ENCODE assay signal across 8 cellular contexts in the genomic region with DNA sequence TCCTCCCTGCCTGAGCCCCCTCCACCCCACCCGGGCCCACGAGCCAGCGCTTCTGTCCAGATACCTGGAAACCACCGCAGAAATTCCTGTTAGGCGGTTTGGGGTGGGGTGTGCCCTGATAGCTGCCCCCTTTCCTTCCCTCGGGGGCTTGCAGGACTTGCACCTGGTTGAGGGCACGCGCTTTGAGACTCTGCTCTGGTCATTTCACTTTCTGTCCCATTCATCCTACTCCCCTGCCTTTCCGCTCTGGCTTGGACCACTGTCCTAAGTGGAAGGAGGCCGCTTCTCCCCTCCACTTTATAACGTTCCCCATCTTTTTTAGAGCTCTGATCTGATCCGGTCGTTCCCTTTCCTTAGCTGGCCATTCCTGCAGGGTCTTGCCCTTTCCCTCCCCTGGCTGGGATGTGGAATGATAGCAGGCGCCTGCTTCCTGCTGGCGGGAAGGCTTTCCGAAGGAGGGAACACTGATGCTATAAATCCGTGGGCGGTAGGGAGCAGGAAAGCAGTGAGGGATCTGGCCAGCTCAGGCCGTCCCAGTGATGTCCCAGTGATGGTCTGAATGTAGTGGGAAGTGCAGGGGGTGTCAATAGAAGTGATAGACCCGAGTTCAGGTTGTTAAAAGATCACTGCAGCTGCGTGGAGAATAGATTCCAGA. TPM values are rescaled to one million over a fixed set of nuclear protein-coding genes. Genes with fewer than 3 reads are reported as not detected.
A peak's percentile ranks its signal among the peaks of the same experiment; 100 is the strongest.
DNase-seq lines count a peak whose midpoint lies in the region; ATAC-seq and TF ChIP-seq lines count a peak whose summit lies in the region.

No MANE protein-coding gene starts in this region.

- POLR2A ChIA-PET in CD4-positive, alpha-beta T cell (lab: Charles Lee): interaction anchor here (1.0 kb wide), 1 partner anchor 144 kb away, joined by 4 read pairs; no protein-coding TSS in a partner anchor

- ATAC-seq in CD4-positive, alpha-beta T cell (ENCODE audit: poor library complexity): no peak
- no peak for ATAC-seq in esophagus mucosa

- no peak for TF ChIP-seq POLR2A in erythroblast (IDR thresholded peaks at IDR 0.05; ENCODE audit: low read length)

- peaks cover 37% of the 10 kb centered on the region for H3K36me3 Mint-ChIP-seq in CD4-positive, alpha-beta T cell (ENCODE audit: low read depth)
- H3K36me3 Mint-ChIP-seq in neural crest cell (ENCODE audit: low read depth): peaks cover 32% of the 10 kb centered on the region

- H4K20me1 ChIP-seq in Loucy (ENCODE audit: insufficient read depth, low read length, poor library complexity, severe bottlenecking): no peaks in the 10 kb centered on the region

- H3K27me3 ChIP-seq in CD4-positive, alpha-beta T cell (ENCODE audit: control insufficient read depth, insufficient read depth, low read length): no peaks in the 10 kb centered on the region
- H3K27me3 ChIP-seq in Loucy (ENCODE audit: insufficient read depth, low read length, poor library complexity, severe bottlenecking): no peaks in the 10 kb centered on the region
- no peaks in the 10 kb centered on the region for H3K27me3 ChIP-seq in dorsolateral prefrontal cortex

- peak overlapping the region; percentile 11 for H3K27ac Mint-ChIP-seq in CD4-positive, alpha-beta T cell
- peak overlapping the region; percentile 28 for H3K27ac Mint-ChIP-seq in neural crest cell (ENCODE audit: unreplicated experiment)

- peak overlapping the region; percentile 91 for H3K4me3 Mint-ChIP-seq in CD4-positive, alpha-beta T cell
- H3K4me3 Mint-ChIP-seq in neural crest cell: peak overlapping the region; percentile 94

- no peak for TF ChIP-seq CTCF in CD4-positive, alpha-beta T cell (IDR thresholded peaks at IDR 0.05)
- TF ChIP-seq CTCF in Loucy (conservative IDR thresholded peaks at IDR 0.05; ENCODE audit: low read length) (no peak), dorsolateral prefrontal cortex (IDR thresholded peaks at IDR 0.05 in 54 of 56, conservative IDR thresholded peaks at IDR 0.05 in 2 of 56; ENCODE audit: low read depth in 1 of 56, partially characterized antibody in 56 of 56) (no peak), neural crest cell (conservative IDR thresholded peaks at IDR 0.05) (no peak)

- peaks cover 33% of the 10 kb centered on the region for H3K4me1 Mint-ChIP-seq in CD4-positive, alpha-beta T cell (ENCODE audit: low read depth)
- H3K4me1 Mint-ChIP-seq in neural crest cell: peaks cover 21% of the 10 kb centered on the region

- no peaks in the 10 kb centered on the region; the same call in 1 of the 2 replicates for H3K36me3 ChIP-seq in Loucy (ENCODE audit: insufficient read depth, low read length)

- H3K4me1 ChIP-seq in Loucy (ENCODE audit: insufficient read depth, low read length, poor library complexity, severe bottlenecking): peaks cover 21% of the 10 kb centered on the region

- H3K27ac ChIP-seq in CD4-positive, alpha-beta T cell (ENCODE audit: low read depth, low read length): no peak overlapping the region
- peak overlapping the region in 9 of 59 donors; percentile 34 to 82 (median 49) for H3K27ac ChIP-seq in dorsolateral prefrontal cortex

- H3K9me3 Mint-ChIP-seq in CD4-positive, alpha-beta T cell: no peaks in the 10 kb centered on the region
- peaks cover 14% of the 10 kb centered on the region for H3K9me3 Mint-ChIP-seq in neural crest cell

- CTCF ChIA-PET in CD4-positive, alpha-beta T cell (lab: Charles Lee): no interaction called here

- H3K27me3 Mint-ChIP-seq in CD4-positive, alpha-beta T cell: no peaks in the 10 kb centered on the region
- no peaks in the 10 kb centered on the region for H3K27me3 Mint-ChIP-seq in neural crest cell (ENCODE audit: low read depth)

- peak overlapping the region; percentile 89 for H3K4me2 ChIP-seq in Loucy (ENCODE audit: low read depth, low read length, poor library complexity, severe bottlenecking)

- intact Hi-C loops in CD4-positive, alpha-beta T cell (cut with DNase I, micrococcal nuclease): loop anchor here (5.0 kb wide), 2 partner anchors 146 to 149 kb away; partner anchors contain the start of gene GET4 (in 1 of the 2)
- intact Hi-C loops in dorsolateral prefrontal cortex (cut with DNase I): loop anchor here (5.0 to 10.0 kb wide), 2 partner anchors 203 to 211 kb away; partner anchors contain the start of gene PDGFA (in 1 of the 2)

- H2AFZ ChIP-seq in Loucy (ENCODE audit: low read length): no peak overlapping the region

- H3F3A ChIP-seq in Loucy (ENCODE audit: low read depth): no peaks in the 10 kb centered on the region

- H3K9me3 ChIP-seq in CD4-positive, alpha-beta T cell (ENCODE audit: control insufficient read depth, low read length): no peaks in the 10 kb centered on the region
- H3K9me3 ChIP-seq in Loucy (ENCODE audit: insufficient read depth, low read depth, low read length): 0 out of 2 replicates have a peak, but pooled peaks cover 3% of the 10 kb centered on the region

- DNase-seq in CD4-positive, alpha-beta T cell: no peak
- no peak for DNase-seq in dorsolateral prefrontal cortex
- no peak for DNase-seq in neural crest cell (ENCODE audit: low read depth, low spot score)
- DNase-seq in erythroblast (lab: John Stamatoyannopoulos, UW): no peak
- no peak for DNase-seq in stimulated activated CD4-positive, alpha-beta T cell treated with anti-CD3 and anti-CD28 coated beads, Interleukin-4, amount 100 ng/mL, for 4 hours
- DNase-seq in T-helper 9 cell: no peak

- H3K4me3 ChIP-seq in Loucy (ENCODE audit: low read length, poor library complexity, severe bottlenecking): peak overlapping the region; percentile 95
- H3K4me3 ChIP-seq in dorsolateral prefrontal cortex: peak overlapping the region in 55 of 59 donors; percentile 3 to 92 (median 78)

- H3K79me2 ChIP-seq in Loucy (ENCODE audit: insufficient read depth, low read length): peaks cover 31% of the 10 kb centered on the region

- no peaks in the 10 kb centered on the region for H3K9me2 ChIP-seq in Loucy (replicated peaks; ENCODE audit: low read depth, low read length)

- H3K9ac ChIP-seq in Loucy (ENCODE audit: low read depth, low read length, poor library complexity, severe bottlenecking): peak overlapping the region; percentile 66

RNA-seq across cellular contexts. Expression of gene PRKAR1B, which starts 0.9 kb away (rescaled TPM):
- total RNA-seq in CD4-positive, alpha-beta T cell: 10 to 100 TPM; 18.8 to 19.5 TPM
- 100 to 1,000 TPM; 131 to 616 (median 457) TPM for total RNA-seq in dorsolateral prefrontal cortex
- 8.1 and 9.5 TPM in 2 replicates for total RNA-seq in neural crest cell
- total RNA-seq in esophagus mucosa: 17.0 TPM

RNA-seq across cellular contexts. Expression of gene DNAAF5, which starts 1.4 kb away (rescaled TPM):
- total RNA-seq in CD4-positive, alpha-beta T cell: 1 to 10 TPM; 4.8 to 6.1 TPM
- total RNA-seq in dorsolateral prefrontal cortex (10 to 100 TPM; 12.7 to 37.3 (median 20.9) TPM), neural crest cell (54.2 and 55.3 TPM in 2 replicates), esophagus mucosa (21.8 TPM)
